Comparison of ENCODE assay signal across 25 cellular contexts in the genomic region with DNA sequence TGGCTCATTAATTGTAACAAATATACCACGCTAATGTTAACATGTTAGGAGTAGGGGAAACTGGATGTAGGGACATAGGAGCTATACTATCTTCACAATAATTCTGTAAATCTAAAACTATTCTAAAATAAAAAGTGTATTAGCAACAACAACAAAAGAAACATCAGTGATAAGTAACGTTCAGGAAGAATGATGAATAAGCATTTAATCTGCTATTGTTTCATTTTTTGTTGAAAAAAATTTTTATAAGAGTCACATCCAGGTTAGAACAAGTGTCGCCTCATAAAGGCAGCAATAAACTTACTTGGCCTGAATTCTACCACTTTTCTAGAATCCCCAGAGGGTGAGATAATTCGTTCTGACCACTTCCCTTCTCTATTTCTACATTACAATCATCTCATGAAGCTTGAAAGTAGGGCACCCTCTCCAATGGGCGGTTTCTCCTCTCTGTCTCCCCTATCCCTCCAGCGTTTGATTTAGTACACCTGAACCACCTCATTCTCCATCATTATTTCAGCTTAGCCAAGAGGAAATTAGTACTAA.
A peak's percentile ranks its signal among the peaks of the same experiment; 100 is the strongest.
DNase-seq lines count a peak whose midpoint lies in the region; ATAC-seq, FAIRE-seq and TF ChIP-seq lines count a peak whose summit lies in the region.
"Had no signal": no experiment of that assay in that cellular context is flagged by ENCODE, and none has a peak within 500 bp of the region (broad histone marks: within the 10 kb centered on the region; RNA-seq: fewer than 3 reads in every experiment).

No MANE protein-coding gene starts in this region.

- H3K9me3 ChIP-seq in A549 = no peaks in the 10 kb centered on the region
- H3K9me3 ChIP-seq in OCI-LY3 (ENCODE audit: insufficient read depth, low read length) = no peaks in the 10 kb centered on the region
- no peaks in the 10 kb centered on the region for H3K9me3 ChIP-seq in endothelial cell of umbilical vein (replicated peaks; ENCODE audit: control insufficient read depth, insufficient read depth, low read length)
- H3K9me3 ChIP-seq: Caco-2 had no signal

- H2AFZ ChIP-seq in OCI-LY3 (ENCODE audit: low read depth, low read length) = no peak overlapping the region
- H2AFZ ChIP-seq in endothelial cell of umbilical vein (ENCODE audit: low read depth, low read length) = no peak overlapping the region

- 44% methylated on average over 6 of the region's 6 CpGs for WGBS in A549 (ENCODE audit: missing lambda C conversion rate)

- H3K9me1 ChIP-seq in endothelial cell of umbilical vein (replicated peaks; ENCODE audit: control insufficient read depth, extremely low read depth, insufficient read depth, low read length) = no peaks in the 10 kb centered on the region

- no peak for FAIRE-seq in A549 (lab: Jason Lieb, UNC)
- FAIRE-seq in endothelial cell of umbilical vein (lab: Jason Lieb, UNC) = peak; percentile 24
- FAIRE-seq: A204.1, D721Med, G401.6, GM12892, GM18507 had no signal

- dilution Hi-C loops in endothelial cell of umbilical vein (cut with MboI; ENCODE audit: extremely low pct_ligation_motif_present, low sequenced_read_pairs) = no loop called here

- no peak overlapping the region for H3K4me3 Mint-ChIP-seq in activated CD4-positive, alpha-beta T cell treated with anti-CD3 and anti-CD28 coated beads for 36 hours
- H3K4me3 Mint-ChIP-seq: B cell; CD4-positive, alpha-beta T cell; CD8-positive, alpha-beta T cell had no signal

- H4K20me1 ChIP-seq in OCI-LY3 (ENCODE audit: insufficient read depth, low read length) (no peaks in the 10 kb centered on the region), endothelial cell of umbilical vein (replicated peaks; ENCODE audit: control insufficient read depth, extremely low read depth, insufficient read depth, low read length) (no peaks in the 10 kb centered on the region)
- H4K20me1 ChIP-seq: BLaER1 treated with 17β-estradiol and CSF1 and Interleukin-3, amounts not matched to agents 10 nM and 100 nM had no signal

- no peak overlapping the region for H3K27ac Mint-ChIP-seq in activated CD4-positive, alpha-beta T cell treated with anti-CD3 and anti-CD28 coated beads for 36 hours
- H3K27ac Mint-ChIP-seq: B cell; CD4-positive, alpha-beta T cell; CD8-positive, alpha-beta T cell had no signal

- H3K4me1 ChIP-seq in A549 (peaks cover 8% of the 10 kb centered on the region; the same call in 2 of the 3 replicates), OCI-LY3 (ENCODE audit: low read length) (peaks cover 19% of the 10 kb centered on the region), endothelial cell of umbilical vein (ENCODE audit: control insufficient read depth, extremely low read depth, insufficient read depth, low read length) (no peaks in the 10 kb centered on the region)
- H3K4me1 ChIP-seq: BLaER1 treated with 17β-estradiol and CSF1 and Interleukin-3, amounts not matched to agents 10 nM and 100 nM; Caco-2 had no signal

- no peak overlapping the region for H3K4me2 ChIP-seq in A549
- H3K4me2 ChIP-seq in OCI-LY3 (ENCODE audit: low read length) = 0 out of 2 replicates have a peak overlapping the region, but pooled peaks have one; percentile 8
- no peak overlapping the region for H3K4me2 ChIP-seq in endothelial cell of umbilical vein (ENCODE audit: insufficient read depth, low read length)
- H3K4me2 ChIP-seq: BLaER1 treated with 17β-estradiol and CSF1 and Interleukin-3, amounts not matched to agents 10 nM and 100 nM had no signal

- TF ChIP-seq RAD21 in A549 (conservative IDR thresholded peaks at IDR 0.05 in 1 of 2, IDR thresholded peaks at IDR 0.05 in 1 of 2) = no peak

- no peaks in the 10 kb centered on the region for H3K27me3 ChIP-seq in OCI-LY3 (ENCODE audit: low read depth, low read length)
- H3K27me3 ChIP-seq in endothelial cell of umbilical vein (ENCODE audit: control insufficient read depth in 2 of 2, insufficient read depth in 2 of 2, low read length in 2 of 2) = no peaks in the 10 kb centered on the region
- H3K27me3 ChIP-seq: BLaER1 treated with 17β-estradiol and CSF1 and Interleukin-3, amounts not matched to agents 10 nM and 100 nM had no signal

- TF ChIP-seq CTCF in A549 (IDR thresholded peaks at IDR 0.05) = no peak
- TF ChIP-seq CTCF in GM12865 (IDR thresholded peaks at IDR 0.05; ENCODE audit: insufficient read depth, low read depth, low read length, missing control alignments) = no peak
- TF ChIP-seq CTCF in OCI-LY3 (IDR thresholded peaks at IDR 0.05; ENCODE audit: low read depth, low read length) = no peak
- TF ChIP-seq CTCF in endothelial cell of umbilical vein (IDR thresholded peaks at IDR 0.05; ENCODE audit: extremely low read depth in 1 of 2, insufficient read depth in 1 of 2, low read depth in 1 of 2, low read length in 2 of 2) = no peak

- intact Hi-C loops in endothelial cell of umbilical vein (cut with micrococcal nuclease) = no loop called here
- intact Hi-C loops in activated CD4-positive, alpha-beta T cell treated with anti-CD3 and anti-CD28 coated beads for 36 hours (cut with DNase I, micrococcal nuclease) = no loop called here

- H3K9me3 Mint-ChIP-seq in activated CD4-positive, alpha-beta T cell treated with anti-CD3 and anti-CD28 coated beads for 36 hours (ENCODE audit: low read depth) = no peaks in the 10 kb centered on the region
- H3K9me3 Mint-ChIP-seq: CD8-positive, alpha-beta T cell had no signal

- H3K4me3 ChIP-seq in A549 (no peak overlapping the region), GM12865 (ENCODE audit: low read depth, low read length) (no peak overlapping the region), OCI-LY3 (ENCODE audit: low read length) (no peak overlapping the region), endothelial cell of umbilical vein (replicated peaks in 1 of 3; ENCODE audit: insufficient read depth in 1 of 3, low read depth in 1 of 3, low read length in 3 of 3) (no peak overlapping the region)
- H3K4me3 ChIP-seq: BLaER1 treated with 17β-estradiol and CSF1 and Interleukin-3, amounts not matched to agents 10 nM and 100 nM; GM12878 had no signal

- H3K9ac ChIP-seq in OCI-LY3 (ENCODE audit: low read length) (no peak overlapping the region), endothelial cell of umbilical vein (replicated peaks; ENCODE audit: extremely low read depth, insufficient read depth, low read length) (no peak overlapping the region)
- H3K9ac ChIP-seq: BLaER1 treated with 17β-estradiol and CSF1 and Interleukin-3, amounts not matched to agents 10 nM and 100 nM had no signal

- H3K36me3 ChIP-seq in OCI-LY3 (replicated peaks; ENCODE audit: low read depth, low read length) (no peaks in the 10 kb centered on the region), endothelial cell of umbilical vein (ENCODE audit: control insufficient read depth in 2 of 2, extremely low read depth in 1 of 2, insufficient read depth in 2 of 2, low read length in 2 of 2) (no peaks in the 10 kb centered on the region)
- H3K36me3 ChIP-seq: BLaER1 treated with 17β-estradiol and CSF1 and Interleukin-3, amounts not matched to agents 10 nM and 100 nM had no signal

- no peak for TF ChIP-seq POLR2A in A549 (IDR thresholded peaks at IDR 0.05; ENCODE audit: low read length)
- TF ChIP-seq POLR2A in endothelial cell of umbilical vein (IDR thresholded peaks at IDR 0.05; ENCODE audit: low read depth, low read length) = no peak

- TF ChIP-seq EP300 in A549 (IDR thresholded peaks at IDR 0.05) = no peak

- CTCF ChIA-PET in A549 (lab: Yijun Ruan, JAX) (no interaction called here), endothelial cell of umbilical vein (lab: Charles Lee) (no interaction called here)
- CTCF ChIA-PET in activated CD4-positive, alpha-beta T cell treated with anti-CD3 and anti-CD28 coated beads for 36 hours (lab: Charles Lee) = no interaction called here

- H3K4me1 Mint-ChIP-seq in activated CD4-positive, alpha-beta T cell treated with anti-CD3 and anti-CD28 coated beads for 36 hours = no peaks in the 10 kb centered on the region
- H3K4me1 Mint-ChIP-seq: B cell had no signal

- H3K36me3 Mint-ChIP-seq in activated CD4-positive, alpha-beta T cell treated with anti-CD3 and anti-CD28 coated beads for 36 hours (ENCODE audit: low read depth) = no peaks in the 10 kb centered on the region
- H3K36me3 Mint-ChIP-seq: CD8-positive, alpha-beta T cell had no signal

- no TSS peak for BruUV-seq in endothelial cell of umbilical vein (replicated peaks; lab: Mats Ljungman, UMichigan)

- no peak overlapping the region for H3K27ac ChIP-seq in A549
- H3K27ac ChIP-seq in OCI-LY3 (ENCODE audit: low read length) = no peak overlapping the region
- no peak overlapping the region for H3K27ac ChIP-seq in endothelial cell of umbilical vein (ENCODE audit: insufficient read depth, low read depth, low read length)
- H3K27ac ChIP-seq: BLaER1 treated with 17β-estradiol and CSF1 and Interleukin-3, amounts not matched to agents 10 nM and 100 nM; C4-2B had no signal

- H3K79me2 ChIP-seq in OCI-LY3 (ENCODE audit: low read length) (no peaks in the 10 kb centered on the region), endothelial cell of umbilical vein (ENCODE audit: control insufficient read depth, insufficient read depth, low read length) (no peaks in the 10 kb centered on the region)

- no peak for ATAC-seq in A549
- ATAC-seq in activated CD4-positive, alpha-beta T cell treated with anti-CD3 and anti-CD28 coated beads for 36 hours = no peak
- no peak for ATAC-seq in GM21786 (IDR thresholded peaks at IDR 0.05; ENCODE audit: unreplicated experiment)
- ATAC-seq: CD8-positive, alpha-beta T cell; GM12878 had no signal

- peaks cover 6% of the 10 kb centered on the region for H3K27me3 Mint-ChIP-seq in activated CD4-positive, alpha-beta T cell treated with anti-CD3 and anti-CD28 coated beads for 36 hours

- POLR2A ChIA-PET in A549 (lab: Yijun Ruan, JAX) = no interaction called here
- POLR2A ChIA-PET in endothelial cell of umbilical vein (lab: Charles Lee) = no interaction called here
- POLR2A ChIA-PET in activated CD4-positive, alpha-beta T cell treated with anti-CD3 and anti-CD28 coated beads for 36 hours (lab: Charles Lee) = no interaction called here

- DNase-seq in A549 (ENCODE audit: low read depth in 1 of 2, low spot score in 1 of 2) = no peak
- peak; percentile 5 for DNase-seq in GM12865 (ENCODE audit: low read depth)
- no peak for DNase-seq in endothelial cell of umbilical vein (ENCODE audit: low read depth, low spot score)
- DNase-seq in activated CD4-positive, alpha-beta T cell treated with anti-CD3 and anti-CD28 coated beads for 36 hours = no peak
- no peak for DNase-seq in NCI-H446 (lab: John Stamatoyannopoulos, UW)
- no peak for DNase-seq in cerebellar cortex (ENCODE audit: low spot score)
- DNase-seq: 8988T; AML-193; Caco-2; Calu3; CD4-positive, alpha-beta T cell; CD8-positive, alpha-beta T cell; DMS79 treated with DMSO at 0.1 percent for 48 hours; GF-D8 had no signal

TF ChIP-seq in A549, 52 proteins besides CTCF, POLR2A, EP300 and RAD21:
- TF ChIP-seq HDAC2 (IDR thresholded peaks at IDR 0.05) (no peak), CEBPB (IDR thresholded peaks at IDR 0.05) (no peak), MAFK (IDR thresholded peaks at IDR 0.05; ENCODE audit: partially characterized antibody) (peak; percentile 40), FOXS1 (CRISPR knock-in tag; IDR thresholded peaks at IDR 0.05) (no peak)
TF ChIP-seq in A549: peak in this region for 1.

TF ChIP-seq in endothelial cell of umbilical vein, 7 proteins besides CTCF, POLR2A, EP300 and RAD21:
- no peak for TF ChIP-seq FOS (IDR thresholded peaks at IDR 0.05; ENCODE audit: borderline replicate concordance, insufficient read depth, low read length)
